Comparison of ENCODE assay signal across 8 cellular contexts in the genomic region with DNA sequence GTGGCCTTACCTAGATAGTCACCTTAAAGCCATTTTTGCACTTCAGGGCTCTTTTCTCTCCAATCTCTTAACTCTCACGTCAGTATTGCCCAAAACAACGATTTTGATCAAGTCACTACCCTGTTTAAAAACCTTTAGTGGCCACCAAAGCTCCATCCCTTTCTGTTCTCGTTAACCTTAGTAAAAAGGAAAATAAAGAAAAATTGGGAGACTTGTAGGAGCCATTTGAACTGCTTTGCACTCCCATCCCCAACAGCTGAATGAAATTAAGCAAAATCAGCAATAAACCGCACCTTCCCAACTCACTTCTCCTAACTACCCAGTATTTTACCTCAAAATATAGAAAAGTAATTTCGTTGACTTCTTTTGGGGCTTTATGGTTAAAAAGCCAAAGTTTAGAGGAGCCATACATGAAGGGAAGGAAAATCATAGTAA. TPM values are rescaled to one million over a fixed set of nuclear protein-coding genes. Genes with fewer than 3 reads are reported as not detected.
DNase-seq lines count a peak whose midpoint lies in the region; ATAC-seq lines count a peak whose summit lies in the region.

No MANE protein-coding gene starts in this region.

- peaks cover 5% of the 10 kb centered on the region for H3K36me3 ChIP-seq in HAP-1 (replicated peaks)
- H3K36me3 ChIP-seq in skeletal muscle tissue (ENCODE audit: control insufficient read depth in 3 of 3, insufficient read depth in 3 of 3, low read length in 3 of 3): no peaks in the 10 kb centered on the region

- peaks cover 37% of the 10 kb centered on the region for H3K4me1 Mint-ChIP-seq in activated CD4-positive, alpha-beta memory T cell treated with anti-CD3 and anti-CD28 coated beads, Interleukin-2, amount 10 ng/mL, durations not matched to agents 7 days and 5 days

- H3K27me3 ChIP-seq in HAP-1 (ENCODE audit: low read depth): no peaks in the 10 kb centered on the region
- no peaks in the 10 kb centered on the region for H3K27me3 ChIP-seq in right cardiac atrium (ENCODE audit: control insufficient read depth, insufficient read depth)
- no peaks in the 10 kb centered on the region for H3K27me3 ChIP-seq in skeletal muscle tissue (ENCODE audit: control insufficient read depth in 3 of 3, insufficient read depth in 3 of 3, low read length in 3 of 3)

- in situ Hi-C loops in HAP-1 (cut with MboI; ENCODE audit: low sequenced_read_pairs): no loop called here

- no peaks in the 10 kb centered on the region for H3K9me3 Mint-ChIP-seq in activated CD4-positive, alpha-beta memory T cell treated with anti-CD3 and anti-CD28 coated beads, Interleukin-2, amount 10 ng/mL, durations not matched to agents 7 days and 5 days

- DNase-seq in HAP-1 (ENCODE audit: low spot score in 2 of 2) (no peak), right cardiac atrium (no peak), HUDEP-2 (lab: John Stamatoyannopoulos, UW; ENCODE audit: unreplicated experiment in 76 of 76) (no peak), NCI-H526 (lab: John Stamatoyannopoulos, UW) (no peak), hypothalamus (lab: John Stamatoyannopoulos, UW) (no peak)
- no peak for DNase-seq in activated CD4-positive, alpha-beta memory T cell treated with anti-CD3 and anti-CD28 coated beads, Interleukin-2, amount 10 ng/mL, durations not matched to agents 7 days and 5 days

- H3K9me3 ChIP-seq in HAP-1 (no peaks in the 10 kb centered on the region), right cardiac atrium (ENCODE audit: control insufficient read depth, low read length) (no peaks in the 10 kb centered on the region), skeletal muscle tissue (ENCODE audit: control insufficient read depth in 3 of 3, low read length in 3 of 3) (no peaks in the 10 kb centered on the region)

- H3K27ac Mint-ChIP-seq in activated CD4-positive, alpha-beta memory T cell treated with anti-CD3 and anti-CD28 coated beads, Interleukin-2, amount 10 ng/mL, durations not matched to agents 7 days and 5 days: peak overlapping the region; percentile 74

- peaks cover 20% of the 10 kb centered on the region for H3K4me1 ChIP-seq in HAP-1
- no peaks in the 10 kb centered on the region for H3K4me1 ChIP-seq in right cardiac atrium (ENCODE audit: control insufficient read depth, insufficient read depth, low read length)
- peaks cover 10 to 30% (median 23%) of the 10 kb centered on the region in 3 donors for H3K4me1 ChIP-seq in skeletal muscle tissue (ENCODE audit: control insufficient read depth in 3 of 3, insufficient read depth in 3 of 3, low read length in 3 of 3)

- peak overlapping the region; percentile 97 for H3K4me3 Mint-ChIP-seq in activated CD4-positive, alpha-beta memory T cell treated with anti-CD3 and anti-CD28 coated beads, Interleukin-2, amount 10 ng/mL, durations not matched to agents 7 days and 5 days

- CTCF ChIA-PET in activated CD4-positive, alpha-beta memory T cell treated with anti-CD3 and anti-CD28 coated beads, Interleukin-2, amount 10 ng/mL, durations not matched to agents 7 days and 5 days (lab: Charles Lee): interaction anchor here (0.6 to 1.3 kb wide), 2 partner anchors 9 to 197 kb away, joined by 3 to 4 read pairs; no protein-coding TSS in a partner anchor

- intact Hi-C loops in right cardiac atrium (cut with DNase I): loop anchor here in 1 of 4 donors (10.0 kb wide), 1 partner anchor 176 kb away; no protein-coding TSS in a partner anchor

- POLR2A ChIA-PET in activated CD4-positive, alpha-beta memory T cell treated with anti-CD3 and anti-CD28 coated beads, Interleukin-2, amount 10 ng/mL, durations not matched to agents 7 days and 5 days (lab: Charles Lee): interaction anchor here (1.0 to 2.4 kb wide), 9 partner anchors 9 to 568 kb away, joined by 3 to 9 read pairs (median 4); partner anchors contain the start of gene NMI

- peak overlapping the region; percentile 61 for H3K27ac ChIP-seq in right cardiac atrium (ENCODE audit: low read length)
- H3K27ac ChIP-seq in skeletal muscle tissue (ENCODE audit: low read depth, low read length): peak overlapping the region; percentile 87

- peaks cover 13% of the 10 kb centered on the region for H3K36me3 Mint-ChIP-seq in activated CD4-positive, alpha-beta memory T cell treated with anti-CD3 and anti-CD28 coated beads, Interleukin-2, amount 10 ng/mL, durations not matched to agents 7 days and 5 days (ENCODE audit: low read depth)

- ATAC-seq in right cardiac atrium (no peak), HG02884 (IDR thresholded peaks at IDR 0.05; ENCODE audit: unreplicated experiment) (no peak)

- peak overlapping the region; percentile 86 for H3K4me3 ChIP-seq in HAP-1
- peak overlapping the region; percentile 41 for H3K4me3 ChIP-seq in right cardiac atrium (ENCODE audit: low read length)
- H3K4me3 ChIP-seq in skeletal muscle tissue (ENCODE audit: low read length in 3 of 3): peak overlapping the region; percentile 84 to 91 (median 85)

- H3K27me3 Mint-ChIP-seq in activated CD4-positive, alpha-beta memory T cell treated with anti-CD3 and anti-CD28 coated beads, Interleukin-2, amount 10 ng/mL, durations not matched to agents 7 days and 5 days: peaks cover 3% of the 10 kb centered on the region

- 90% methylated on average over 5 of the region's 5 CpGs for WGBS in right cardiac atrium

- H3K9ac ChIP-seq in skeletal muscle tissue (ENCODE audit: low read depth in 1 of 3, low read length in 3 of 3): peak overlapping the region; percentile 64 to 78 (median 73)

RNA-seq across cellular contexts. Expression of gene ARL5A, which starts 0.7 kb away (rescaled TPM):
- 10 to 100 TPM; 50.6 to 52.7 TPM for total RNA-seq in activated CD4-positive, alpha-beta memory T cell treated with anti-CD3 and anti-CD28 coated beads, Interleukin-2, amount 10 ng/mL, durations not matched to agents 7 days and 5 days
- total RNA-seq in right cardiac atrium: 100 to 1,000 TPM in 2 of 4 donors, 10 to 100 TPM in 2; 81.5 to 119 (median 99.5) TPM
- 26.8 TPM for polyA plus RNA-seq in right cardiac atrium
- total RNA-seq in skeletal muscle tissue: 21.9 TPM
